In genomic region chr12:31326689-31327659, GRCh38 we compare ENCODE assay signal across 8 cellular contexts. TPM values are rescaled to one million over a fixed set of nuclear protein-coding genes. Genes with fewer than 3 reads are reported as not detected.
A peak's percentile ranks its signal among the peaks of the same experiment; 100 is the strongest.
DNase-seq lines count a peak whose midpoint lies in the region; ATAC-seq and TF ChIP-seq lines count a peak whose summit lies in the region.

No MANE protein-coding gene starts in this region.

- WGBS in lower leg skin, 2 donors = 40 to 43% methylated on average over 20 of the region's 20 CpGs

- H3K4me3 Mint-ChIP-seq in MCF 10A (ENCODE audit: unreplicated experiment) = peak overlapping the region; percentile 99

- intact Hi-C loops in A673 (cut with micrococcal nuclease; ENCODE audit: unreplicated experiment) (no loop called here), MCF 10A (cut with micrococcal nuclease) (no loop called here), mucosa of descending colon (cut with DNase I, micrococcal nuclease) (no loop called here), lower leg skin (cut with DNase I; ENCODE audit: low total_unique reads) (no loop called here)

- H3K36me3 Mint-ChIP-seq in MCF 10A (ENCODE audit: insufficient read depth, unreplicated experiment) = no peaks in the 10 kb centered on the region

- peak overlapping the region; percentile 88 for H3K4me3 ChIP-seq in A673 (ENCODE audit: low read depth, low read length, poor library complexity, severe bottlenecking)
- H3K4me3 ChIP-seq in HEK293 (ENCODE audit: low read depth, low read length) = peak overlapping the region; percentile 35; the same call in 1 of the 2 replicates
- H3K4me3 ChIP-seq in mucosa of descending colon = peak overlapping the region; percentile 62
- H3K4me3 ChIP-seq in lower leg skin (ENCODE audit: low read depth, poor library complexity, severe bottlenecking) = no peak overlapping the region

- BruUV-seq in A673 (replicated peaks; lab: Mats Ljungman, UMichigan) (no TSS peak), MCF 10A (replicated peaks; lab: Mats Ljungman, UMichigan) (no TSS peak)

- H3K4me1 ChIP-seq in A673 (ENCODE audit: insufficient read depth, low read length, poor library complexity, severe bottlenecking) = peaks cover 18% of the 10 kb centered on the region
- H3K4me1 ChIP-seq in HEK293 (ENCODE audit: control insufficient read depth, insufficient read depth, low read length) = peaks cover 7% of the 10 kb centered on the region
- peaks cover 5% of the 10 kb centered on the region for H3K4me1 ChIP-seq in mucosa of descending colon (ENCODE audit: low read depth)

- peaks cover under 1% of the 10 kb centered on the region for H3K27me3 Mint-ChIP-seq in MCF 10A (ENCODE audit: insufficient read depth, unreplicated experiment)

- H3K9me3 ChIP-seq in A673 (ENCODE audit: low read depth, low read length, poor library complexity, severe bottlenecking) = no peaks in the 10 kb centered on the region
- no peaks in the 10 kb centered on the region for H3K9me3 ChIP-seq in HEK293 (ENCODE audit: control insufficient read depth, insufficient read depth, low read depth, low read length)
- no peaks in the 10 kb centered on the region for H3K9me3 ChIP-seq in mucosa of descending colon

- H3K27me3 ChIP-seq in A673 (replicated peaks; ENCODE audit: insufficient read depth, low read depth, low read length, poor library complexity) = no peaks in the 10 kb centered on the region

- CTCF ChIA-PET in A673 (lab: Charles Lee) (no interaction called here), HEK293 (lab: Yijun Ruan, JAX) (no interaction called here), MCF 10A (lab: Yijun Ruan, JAX) (interaction anchor here (0.6 to 1.5 kb wide), 8 partner anchors 10 to 436 kb away, joined by 3 to 6 read pairs (median 4); no protein-coding TSS in a partner anchor)

- H3K9me3 Mint-ChIP-seq in MCF 10A (ENCODE audit: unreplicated experiment) = no peaks in the 10 kb centered on the region

- ATAC-seq in mucosa of descending colon = no peak
- ATAC-seq in HG03565 (IDR thresholded peaks at IDR 0.05; ENCODE audit: unreplicated experiment) = no peak
- no peak for ATAC-seq in HG03280 (IDR thresholded peaks at IDR 0.05; ENCODE audit: unreplicated experiment)

- H3K4me1 Mint-ChIP-seq in MCF 10A (ENCODE audit: insufficient read depth, unreplicated experiment) = peaks cover 5% of the 10 kb centered on the region

- DNase-seq in A673 (ENCODE audit: low spot score) (no peak), MCF 10A (ENCODE audit: unreplicated experiment) (no peak), mucosa of descending colon (peak in 1 of 3 donors; percentile 19), lower leg skin (ENCODE audit: low spot score in 2 of 2) (no peak), HCEC 1CT (no peak)

- peak overlapping the region; percentile 75 for H3K27ac ChIP-seq in A673 (ENCODE audit: low read depth, low read length, poor library complexity, severe bottlenecking)
- peak overlapping the region; percentile 21; the same call in 1 of the 2 replicates for H3K27ac ChIP-seq in HEK293 (ENCODE audit: extremely low read depth, low read depth, low read length)

- TF ChIP-seq CTCF in A673 (conservative IDR thresholded peaks at IDR 0.05; ENCODE audit: low read depth, low read length) (no peak), HEK293 (tag by site-specific recombination; IDR thresholded peaks at IDR 0.05) (no peak), MCF 10A (IDR thresholded peaks at IDR 0.05; ENCODE audit: unreplicated experiment) (no peak), mucosa of descending colon (IDR thresholded peaks at IDR 0.05) (no peak), lower leg skin (IDR thresholded peaks at IDR 0.05) (no peak)

- H3K27ac Mint-ChIP-seq in MCF 10A (ENCODE audit: low read depth, unreplicated experiment) = peak overlapping the region; percentile 94

- no peak for TF ChIP-seq POLR2A in lower leg skin (IDR thresholded peaks at IDR 0.05)

- POLR2A ChIA-PET in A673 (lab: Charles Lee; ENCODE audit: low non-redundant PET) = interaction anchor here (0.6 kb wide), 1 partner anchor 189 kb away, joined by 3 read pairs; no protein-coding TSS in a partner anchor
- POLR2A ChIA-PET in HEK293 (lab: Yijun Ruan, JAX) = interaction anchor here (0.5 to 1.0 kb wide), 8 partner anchors 11 to 264 kb away, joined by 3 to 5 read pairs (median 4); partner anchors contain the start of gene DENND5B
- POLR2A ChIA-PET in MCF 10A (lab: Yijun Ruan, JAX) = interaction anchor here (0.6 to 1.4 kb wide), 22 partner anchors 10 to 406 kb away, joined by 3 to 24 read pairs (median 4); partner anchors contain the start of gene ETFBKMT

- H3K36me3 ChIP-seq in A673 (ENCODE audit: insufficient read depth, low read length, poor library complexity, severe bottlenecking) (no peaks in the 10 kb centered on the region), HEK293 (ENCODE audit: control insufficient read depth in 2 of 2, insufficient read depth in 1 of 2, low read length in 2 of 2) (no peaks in the 10 kb centered on the region), mucosa of descending colon (ENCODE audit: low read depth) (no peaks in the 10 kb centered on the region)

TF ChIP-seq in HEK293, 187 proteins besides CTCF, POLR2A, EP300 and RAD21 (continues in another document):
- TF ChIP-seq ZNF121 (tag by site-specific recombination; IDR thresholded peaks at IDR 0.05) (no peak), ZNF639 (tag by site-specific recombination; IDR thresholded peaks at IDR 0.05) (0 out of 2 replicates have a peak, but pooled peaks have one; percentile 28), ZNF518A (tag by site-specific recombination; conservative IDR thresholded peaks at IDR 0.05; ENCODE audit: low read depth) (no peak), ZNF514 (tag by site-specific recombination; IDR thresholded peaks at IDR 0.05) (no peak), ZNF48 (tag by site-specific recombination; IDR thresholded peaks at IDR 0.05) (no peak), ZNF398 (tag by site-specific recombination; IDR thresholded peaks at IDR 0.05) (no peak), ZNF140 (tag by site-specific recombination; IDR thresholded peaks at IDR 0.05) (no peak), SCRT1 (tag by site-specific recombination; IDR thresholded peaks at IDR 0.05; ENCODE audit: borderline replicate concordance) (peak; percentile 90)

RNA-seq across cellular contexts. Expression of gene SINHCAF, which starts 1.0 kb away (rescaled TPM):
- total RNA-seq in A673 (2021) (137 and 153 TPM in 2 replicates), MCF 10A (2022) (100 and 139 TPM in 2 replicates), mucosa of descending colon (10 to 100 TPM; 46.8 to 79.2 (median 71.9) TPM), lower leg skin (100 to 1,000 TPM in 2 of 4 donors, 10 to 100 TPM in 2; 56.9 to 144 (median 96.5) TPM)
